ENCODE assay signal across 9 cellular contexts in the genomic region with DNA sequence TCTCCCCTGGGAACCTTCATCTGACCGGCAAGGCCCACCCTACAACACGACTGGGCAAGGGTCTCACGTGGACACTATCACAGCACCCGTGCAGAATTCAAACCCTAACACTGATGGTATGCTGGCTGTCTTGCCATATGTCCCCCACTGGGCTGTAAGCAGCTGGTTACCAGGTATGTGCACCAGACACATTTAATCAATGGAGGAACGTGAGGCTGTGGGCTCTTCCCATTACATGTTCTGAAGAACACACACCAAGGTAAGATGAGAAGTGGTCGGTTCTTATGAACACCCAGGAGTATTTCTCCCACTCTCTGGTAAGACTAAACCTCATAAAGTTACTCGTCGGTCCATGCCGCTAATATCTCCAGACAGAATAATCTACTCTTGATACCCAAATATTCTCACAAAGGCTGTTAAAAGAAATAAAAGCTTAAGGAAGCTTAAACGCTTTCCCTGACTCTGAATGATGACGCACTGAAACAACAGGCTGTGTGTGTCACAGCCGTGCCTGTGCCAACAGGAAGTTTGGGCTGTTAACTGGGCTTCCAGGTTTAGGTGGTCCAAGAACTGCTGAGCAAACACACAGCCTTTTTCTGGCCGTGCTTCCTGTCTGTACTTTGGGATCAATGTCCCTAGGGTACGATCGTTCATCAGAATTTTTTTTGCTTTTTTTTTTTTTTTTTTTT.
A peak's percentile ranks its signal among the peaks of the same experiment; 100 is the strongest.
DNase-seq lines count a peak whose midpoint lies in the region; ATAC-seq, FAIRE-seq and TF ChIP-seq lines count a peak whose summit lies in the region.
"Had no signal": no experiment of that assay in that cellular context is flagged by ENCODE, and none has a peak within 500 bp of the region (broad histone marks: within the 10 kb centered on the region; RNA-seq: fewer than 3 reads in every experiment).

No MANE protein-coding gene starts in this region.

- DNase-seq in LHCN-M2 (ENCODE audit: low read depth) (peak; percentile 75), cerebellum (ENCODE audit: low spot score) (peak; percentile 49), left colon (peak; percentile 57 to 72), stromal cell of bone marrow (ENCODE audit: low read depth) (peak; percentile 82), GM12892 (ENCODE audit: insufficient read length) (no peak), retina (no peak)
- DNase-seq in activated CD4-positive, alpha-beta T cell treated with anti-CD3 and anti-CD28 coated beads for 4 hours = no peak
- DNase-seq: activated gamma-delta T cell treated with Interleukin-2 at 50 U/mL for 16 hours had no signal

- peak; percentile 98 for ATAC-seq in left colon
- ATAC-seq in GM18907 (IDR thresholded peaks at IDR 0.05; ENCODE audit: unreplicated experiment) = no peak

- TF ChIP-seq POLR2A in GM12892 (IDR thresholded peaks at IDR 0.05; ENCODE audit: low read depth, low read length) = no peak

- FAIRE-seq in GM12892 (lab: Jason Lieb, UNC) = no peak

- intact Hi-C loops in left colon (cut with DNase I, micrococcal nuclease) = no loop called here

Comparison
In these comparisons a context has a peak if more than half of its experiments do, and no peak if none do; other contexts are left out.
1. DNase-seq: peak in LHCN-M2 (single experiment), cerebellum (single experiment), left colon (2 of 2) and stromal cell of bone marrow (single experiment); none in activated CD4-positive, alpha-beta T cell treated with anti-CD3 and anti-CD28 coated beads for 4 hours (0 of 2), GM12892 (single experiment) and retina (single experiment).